6 cellular contexts compared by ENCODE assay signal in genomic region chr7:100895956-100896742, GRCh38. TPM values are rescaled to one million over a fixed set of nuclear protein-coding genes. Genes with fewer than 3 reads are reported as not detected.
DNase-seq lines count a peak whose midpoint lies in the region; ATAC-seq and TF ChIP-seq lines count a peak whose summit lies in the region.

No MANE protein-coding gene starts in this region.

- no peaks in the 10 kb centered on the region for H3K9me3 Mint-ChIP-seq in natural killer cell

- DNase-seq in NCI-H1694 treated with DMSO at 0.1 percent for 48 hours (lab: John Stamatoyannopoulos, UW) (peak; percentile 35), NCI-H1694 (lab: John Stamatoyannopoulos, UW) (no peak), astrocyte of the hippocampus (ENCODE audit: low read depth, low spot score) (peak; percentile 43), natural killer cell (no peak), DMS114 treated with DMSO at 0.1 percent for 48 hours (lab: John Stamatoyannopoulos, UW; ENCODE audit: unreplicated experiment) (no peak)

- ATAC-seq in natural killer cell (peak; percentile 35 to 60 (median 52)), GM21737 (IDR thresholded peaks at IDR 0.05; ENCODE audit: unreplicated experiment) (no peak)

- no peaks in the 10 kb centered on the region for H3K36me3 Mint-ChIP-seq in natural killer cell

- peak overlapping the region; percentile 72 to 86 for H3K27ac Mint-ChIP-seq in natural killer cell

- TF ChIP-seq CTCF in natural killer cell (IDR thresholded peaks at IDR 0.05): no peak

- peaks cover 43 to 58% of the 10 kb centered on the region in 2 donors for H3K27me3 Mint-ChIP-seq in natural killer cell (ENCODE audit: low read depth in 2 of 2)

- intact Hi-C loops in natural killer cell (cut with micrococcal nuclease): loop anchor here (5.0 kb wide), 1 partner anchor 181 kb away; no protein-coding TSS in a partner anchor

- peaks cover 12 to 13% of the 10 kb centered on the region in 2 donors for H3K4me1 Mint-ChIP-seq in natural killer cell

- H3K4me3 Mint-ChIP-seq in natural killer cell: peak overlapping the region; percentile 88

RNA-seq across cellular contexts. Expression of gene ACHE, which starts 0.5 kb away (rescaled TPM):
- total RNA-seq in natural killer cell: under 1 TPM; 0.18 to 0.84 (median 0.47) TPM

RNA-seq across cellular contexts. Expression of gene UFSP1, which starts 6.6 kb away (rescaled TPM):
- total RNA-seq in natural killer cell: 1 to 10 TPM; 1.0 to 1.9 (median 1.3) TPM

RNA-seq across cellular contexts. Expression of gene SRRT, which starts 21.2 kb away (rescaled TPM):
- total RNA-seq in natural killer cell: 100 to 1,000 TPM; 281 to 307 (median 288) TPM

RNA-seq across cellular contexts. Expression of gene TRIP6, which starts 29.0 kb away (rescaled TPM):
- total RNA-seq in natural killer cell: 1 to 10 TPM; 1.1 to 3.5 (median 1.5) TPM

RNA-seq across cellular contexts. Expression of gene SLC12A9, which starts 43.6 kb away (rescaled TPM):
- 10 to 100 TPM; 35.0 to 44.2 (median 38.1) TPM for total RNA-seq in natural killer cell

Comparison
In these comparisons a context has a peak if more than half of its experiments do, and no peak if none do; other contexts are left out.
1. DNase-seq: peak in NCI-H1694 treated with DMSO at 0.1 percent for 48 hours (single experiment) and astrocyte of the hippocampus (single experiment); none in NCI-H1694 (single experiment), natural killer cell (single experiment) and DMS114 treated with DMSO at 0.1 percent for 48 hours (single experiment).